ENCODE assay signal across 11 cellular contexts in the genomic region with DNA sequence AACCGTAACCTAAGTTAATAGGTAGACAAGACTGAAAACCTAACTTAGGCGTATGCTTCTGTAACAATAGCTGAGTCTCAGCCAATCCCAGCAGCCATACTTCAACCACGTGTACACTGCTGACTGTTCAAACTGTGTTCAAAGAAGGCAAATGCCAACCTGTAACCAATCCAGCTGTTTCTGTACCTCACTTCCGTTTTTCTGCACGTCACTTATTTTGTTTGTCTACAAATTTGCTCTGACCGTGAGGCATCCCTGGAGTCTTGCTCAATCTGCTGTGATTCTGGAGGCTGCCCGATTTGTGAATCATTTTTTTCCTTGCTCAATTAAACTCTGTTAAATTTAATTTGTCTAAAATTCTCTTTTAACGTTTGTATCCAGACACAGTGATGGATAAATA. TPM values are rescaled to one million over a fixed set of nuclear protein-coding genes. Genes with fewer than 3 reads are reported as not detected.
DNase-seq lines count a peak whose midpoint lies in the region; ATAC-seq, FAIRE-seq and TF ChIP-seq lines count a peak whose summit lies in the region.
"Had no signal": no experiment of that assay in that cellular context is flagged by ENCODE, and none has a peak within 500 bp of the region (broad histone marks: within the 10 kb centered on the region; RNA-seq: fewer than 3 reads in every experiment).

No MANE protein-coding gene starts in this region.

- no peak overlapping the region for H3K4me3 Mint-ChIP-seq in activated T-cell treated with anti-CD3 and anti-CD28 coated beads, Interleukin-2, amount 50 U/mL, for 72 hours
- no peak overlapping the region for H3K4me3 Mint-ChIP-seq in osteocyte (ENCODE audit: unreplicated experiment)
- H3K4me3 Mint-ChIP-seq in glutamatergic neuron (ENCODE audit: unreplicated experiment): no peak overlapping the region
- H3K4me3 Mint-ChIP-seq: activated naive CD8-positive, alpha-beta T cell had no signal

- H2BK15ac ChIP-seq in H1 (ENCODE audit: low read length): no peak overlapping the region

- H3K79me2 ChIP-seq in H1 (ENCODE audit: control insufficient read depth in 1 of 2, insufficient read depth in 2 of 2, low read length in 2 of 2): no peaks in the 10 kb centered on the region

- POLR2A ChIA-PET in A673 (lab: Charles Lee; ENCODE audit: low non-redundant PET): no interaction called here
- POLR2A ChIA-PET in H1 (lab: Charles Lee; ENCODE audit: partially characterized antibody): no interaction called here

- H4K5ac ChIP-seq in H1 (ENCODE audit: insufficient read length, low read depth, low read length): no peak overlapping the region

- no peak overlapping the region for H3K4me2 ChIP-seq in H1 (ENCODE audit: insufficient read depth in 1 of 2, low read depth in 2 of 2, low read length in 2 of 2)

- H3K27me3 ChIP-seq in A673 (replicated peaks; ENCODE audit: insufficient read depth, low read depth, low read length, poor library complexity) (no peaks in the 10 kb centered on the region), H1 (replicated peaks in 1 of 4; ENCODE audit: control insufficient read depth in 3 of 4, extremely low read depth in 1 of 4, insufficient read depth in 3 of 4, low read length in 3 of 4) (no peaks in the 10 kb centered on the region; a peak in 1 of 7 replicates)

- WGBS in H1 (ENCODE audit: extremely low coverage in 1 of 2, insufficient coverage in 1 of 2, insufficient read length in 1 of 2, insufficient replicate concordance in 2 of 2, low coverage in 1 of 2, low lambda C conversion rate in 2 of 2, missing lambda C conversion rate in 1 of 2), 2 experiments: 80% methylated on average over 8 of the region's 8 CpGs; no CpG with 5 or more reads in 1 of the 2 experiments

- no peaks in the 10 kb centered on the region for H3K36me3 Mint-ChIP-seq in activated T-cell treated with anti-CD3 and anti-CD28 coated beads, Interleukin-2, amount 50 U/mL, for 72 hours (ENCODE audit: insufficient read depth in 2 of 2)
- no peaks in the 10 kb centered on the region for H3K36me3 Mint-ChIP-seq in osteocyte (ENCODE audit: unreplicated experiment)
- H3K36me3 Mint-ChIP-seq in glutamatergic neuron (ENCODE audit: unreplicated experiment): no peaks in the 10 kb centered on the region
- H3K36me3 Mint-ChIP-seq: activated naive CD8-positive, alpha-beta T cell had no signal

- H2BK120ac ChIP-seq in H1 (replicated peaks; ENCODE audit: low read depth, low read length): peak overlapping the region; percentile 47

- H3K56ac ChIP-seq in H1 (replicated peaks; ENCODE audit: insufficient read length, low read depth, low read length): no peak overlapping the region

- no peak overlapping the region for H2BK12ac ChIP-seq in H1 (ENCODE audit: low read depth, low read length)

- no peak for ATAC-seq in GM18858 (IDR thresholded peaks at IDR 0.05; ENCODE audit: unreplicated experiment)
- ATAC-seq in activated T-cell treated with anti-CD3 and anti-CD28 coated beads, Interleukin-2, amount 50 U/mL, for 72 hours (replicated peaks in 1 of 2): no peak

- no peak for TF ChIP-seq EP300 in H1 (IDR thresholded peaks at IDR 0.05; ENCODE audit: borderline replicate concordance in 1 of 2, low read depth in 2 of 2, low read length in 2 of 2)

- H3K4ac ChIP-seq in H1 (replicated peaks; ENCODE audit: insufficient read length, low read depth, low read length): no peak overlapping the region

- CTCF ChIA-PET in A673 (lab: Charles Lee) (no interaction called here), H1 (lab: Charles Lee; ENCODE audit: partially characterized antibody) (no interaction called here)

- H2AK5ac ChIP-seq in H1 (ENCODE audit: low read depth, low read length): no peak overlapping the region; the same call in 1 of the 2 replicates

- no peaks in the 10 kb centered on the region for H4K20me1 ChIP-seq in H1 (replicated peaks in 1 of 2; ENCODE audit: control insufficient read depth in 1 of 2, insufficient read depth in 2 of 2, low read length in 2 of 2)

- H3K9me3 Mint-ChIP-seq in activated T-cell treated with anti-CD3 and anti-CD28 coated beads, Interleukin-2, amount 50 U/mL, for 72 hours: no peaks in the 10 kb centered on the region
- peaks cover 2% of the 10 kb centered on the region for H3K9me3 Mint-ChIP-seq in osteocyte (ENCODE audit: unreplicated experiment)
- H3K9me3 Mint-ChIP-seq in glutamatergic neuron (ENCODE audit: unreplicated experiment): no peaks in the 10 kb centered on the region

- no peak overlapping the region for H4K8ac ChIP-seq in H1 (ENCODE audit: extremely low read depth, insufficient read depth, low read length)

- H3K79me1 ChIP-seq in H1 (ENCODE audit: low read depth, low read length): no peaks in the 10 kb centered on the region

- H2BK5ac ChIP-seq in H1 (ENCODE audit: low read depth, low read length): peak overlapping the region; percentile 26; the same call in 1 of the 2 replicates

- intact Hi-C loops in A673 (cut with micrococcal nuclease; ENCODE audit: unreplicated experiment): no loop called here

- H3K27ac ChIP-seq in A673 (ENCODE audit: low read depth, low read length, poor library complexity, severe bottlenecking): no peak overlapping the region
- H3K27ac ChIP-seq in H1 (ENCODE audit: low read depth, low read length): no peak overlapping the region

- no TSS peak for BruUV-seq in A673 (replicated peaks; lab: Mats Ljungman, UMichigan)

- no peak overlapping the region; the same call in 1 of the 2 replicates for H3K18ac ChIP-seq in H1 (ENCODE audit: extremely low read depth, low read length)

- H3K9ac ChIP-seq in H1 (replicated peaks in 1 of 4; ENCODE audit: extremely low read depth in 1 of 4, low read depth in 3 of 4, low read length in 3 of 4): no peak overlapping the region

- FAIRE-seq in H1 (lab: Jason Lieb, UNC): no peak

- H3K4me3 ChIP-seq in A673 (ENCODE audit: low read depth, low read length, poor library complexity, severe bottlenecking) (no peak overlapping the region), H1 (ENCODE audit: extremely low read depth in 1 of 4, insufficient read depth in 2 of 4, low read depth in 3 of 4, low read length in 4 of 4) (no peak overlapping the region)

- no peaks in the 10 kb centered on the region for H3K4me1 Mint-ChIP-seq in activated T-cell treated with anti-CD3 and anti-CD28 coated beads, Interleukin-2, amount 50 U/mL, for 72 hours (ENCODE audit: low read depth)
- H3K4me1 Mint-ChIP-seq in osteocyte (ENCODE audit: unreplicated experiment) (no peaks in the 10 kb centered on the region), glutamatergic neuron (ENCODE audit: low read depth, unreplicated experiment) (no peaks in the 10 kb centered on the region)

- H2BK20ac ChIP-seq in H1 (ENCODE audit: low read length): peak overlapping the region; percentile 90; the same call in 1 of the 2 replicates

- H3K9me3 ChIP-seq in A673 (ENCODE audit: low read depth, low read length, poor library complexity, severe bottlenecking) (no peaks in the 10 kb centered on the region), H1 (ENCODE audit: insufficient read depth in 2 of 2, low read depth in 1 of 2, low read length in 1 of 2) (no peaks in the 10 kb centered on the region)

- H3K27me3 Mint-ChIP-seq in activated T-cell treated with anti-CD3 and anti-CD28 coated beads, Interleukin-2, amount 50 U/mL, for 72 hours (ENCODE audit: low read depth): peaks cover 5% of the 10 kb centered on the region
- H3K27me3 Mint-ChIP-seq in osteocyte (ENCODE audit: unreplicated experiment) (peaks cover 1% of the 10 kb centered on the region), glutamatergic neuron (ENCODE audit: unreplicated experiment) (peaks cover 2% of the 10 kb centered on the region)

- H3K23me2 ChIP-seq in H1 (ENCODE audit: low read depth, low read length): no peaks in the 10 kb centered on the region

- no peak overlapping the region for H3K23ac ChIP-seq in H1 (ENCODE audit: insufficient read length)

- peak overlapping the region; percentile 70 for H4K91ac ChIP-seq in H1 (replicated peaks; ENCODE audit: insufficient read length, low read length)

- no peak overlapping the region for H3K27ac Mint-ChIP-seq in activated T-cell treated with anti-CD3 and anti-CD28 coated beads, Interleukin-2, amount 50 U/mL, for 72 hours
- no peak overlapping the region for H3K27ac Mint-ChIP-seq in osteocyte (ENCODE audit: unreplicated experiment)
- no peak overlapping the region for H3K27ac Mint-ChIP-seq in glutamatergic neuron (ENCODE audit: unreplicated experiment)
- H3K27ac Mint-ChIP-seq: activated naive CD8-positive, alpha-beta T cell had no signal

- peaks cover 52% of the 10 kb centered on the region for H3K4me1 ChIP-seq in A673 (ENCODE audit: insufficient read depth, low read length, poor library complexity, severe bottlenecking)
- peaks cover 0 to 12% (median 9%) of the 10 kb centered on the region in 4 experiments; a peak in 4 of 7 replicates for H3K4me1 ChIP-seq in H1 (replicated peaks in 1 of 4; ENCODE audit: control insufficient read depth in 3 of 4, insufficient read depth in 4 of 4, low read length in 3 of 4)

- 0 out of 2 replicates have a peak overlapping the region, but pooled peaks have one; percentile 5 for H2AFZ ChIP-seq in H1 (ENCODE audit: low read length)

- no peak for TF ChIP-seq RAD21 in H1 (IDR thresholded peaks at IDR 0.05 in 1 of 2, conservative IDR thresholded peaks at IDR 0.05 in 1 of 2; ENCODE audit: low read depth in 2 of 2, low read length in 2 of 2)

- no peak for TF ChIP-seq POLR2A in H1 (IDR thresholded peaks at IDR 0.05; ENCODE audit: control extremely low read depth in 1 of 2, low read depth in 2 of 2, low read length in 2 of 2)

- DNase-seq in A673 (ENCODE audit: low spot score): peak; percentile 50
- DNase-seq in LHCN-M2 (ENCODE audit: low read depth): peak; percentile 84
- DNase-seq in H1 (ENCODE audit: low read depth in 1 of 2, low spot score in 2 of 2): no peak
- DNase-seq in mucosa of gallbladder (ENCODE audit: low spot score): peak; percentile 20
- DNase-seq in activated T-cell treated with anti-CD3 and anti-CD28 coated beads, Interleukin-2, amount 50 U/mL, for 72 hours: no peak
- DNase-seq in osteocyte (ENCODE audit: extremely low spot score, unreplicated experiment): no peak
- DNase-seq in glutamatergic neuron: no peak
- DNase-seq: NCI-H2227 treated with DMSO at 0.1 percent for 48 hours, substantia nigra had no signal

- H3K36me3 ChIP-seq in A673 (ENCODE audit: insufficient read depth, low read length, poor library complexity, severe bottlenecking) (no peaks in the 10 kb centered on the region), H1 (ENCODE audit: control insufficient read depth in 2 of 4, insufficient read depth in 4 of 4, low read length in 3 of 4) (no peaks in the 10 kb centered on the region)

- H3K14ac ChIP-seq in H1 (ENCODE audit: insufficient read length): no peak overlapping the region

- TF ChIP-seq CTCF in A673 (conservative IDR thresholded peaks at IDR 0.05; ENCODE audit: low read depth, low read length): no peak
- TF ChIP-seq CTCF in H1 (IDR thresholded peaks at IDR 0.05; ENCODE audit: control extremely low read depth in 1 of 3, insufficient read depth in 1 of 3, low read depth in 1 of 3, low read length in 3 of 3): no peak
- TF ChIP-seq CTCF in osteocyte (IDR thresholded peaks at IDR 0.05): no peak
- TF ChIP-seq CTCF in glutamatergic neuron (IDR thresholded peaks at IDR 0.05; ENCODE audit: partially characterized antibody, unreplicated experiment): no peak

RNA-seq across cellular contexts. Expression of a gene that starts 59.2 kb away (rescaled TPM):
- total RNA-seq in A673 (2021) (0.07 and 0.13 TPM in 2 replicates), LHCN-M2 (2014; rRNA removed) (1.7 and 2.1 TPM in 2 replicates), mucosa of gallbladder (9.5 TPM), osteocyte (not detected in 2 replicates), glutamatergic neuron (ENCODE audit: unreplicated experiment) (0.10 TPM)
- polyA plus RNA-seq in LHCN-M2 (2012): 0.83 TPM
- total RNA-seq in H1 (2021; fragmentation: NEBNext Ultra II Directional; extraction: Animal tissue kit (Norgen Biotek cat#: 25700)): 67.6 and 73.2 TPM in 2 replicates
- 11.9 and 15.8 TPM in 2 replicates for polyA plus RNA-seq in H1 (2011; rRNA removed)
- polyA plus RNA-seq in H1 (2011; cell fraction: cytosol; rRNA removed): 13.2 TPM
- polyA plus RNA-seq in H1 (2011; cell fraction: nucleus; rRNA removed): 15.7 TPM
- polyA plus RNA-seq in H1 (2012, experiment 1 of 2): 29.8 to 38.1 TPM (median 37.1 TPM) in 4 replicates
- 15.5 TPM for polyA plus RNA-seq in H1 (2012, experiment 2 of 2)
- polyA plus RNA-seq in H1 (2013, experiment 1 of 2): 190 TPM
- polyA plus RNA-seq in H1 (2013, experiment 2 of 2): 167 TPM
- 19.4 and 27.8 TPM in 2 replicates for polyA minus RNA-seq in H1 (2011; rRNA and poly(A)+ RNA removed)
- 10.9 TPM for polyA minus RNA-seq in H1 (2011; cell fraction: cytosol; rRNA and poly(A)+ RNA removed)
- 24.3 TPM for polyA minus RNA-seq in H1 (2011; cell fraction: nucleus; rRNA and poly(A)+ RNA removed)
- not detected for total RNA-seq in activated T-cell treated with anti-CD3 and anti-CD28 coated beads, Interleukin-2, amount 50 U/mL, for 72 hours

Comparison
In these comparisons a context has a peak if more than half of its experiments do, and no peak if none do; other contexts are left out.
1. DNase-seq: peak in A673 (single experiment), LHCN-M2 (single experiment) and mucosa of gallbladder (single experiment); none in H1 (0 of 2), activated T-cell treated with anti-CD3 and anti-CD28 coated beads, Interleukin-2, amount 50 U/mL, for 72 hours (0 of 2), osteocyte (single experiment) and glutamatergic neuron (single experiment).